11 cellular contexts compared by ENCODE assay signal in the genomic region with DNA sequence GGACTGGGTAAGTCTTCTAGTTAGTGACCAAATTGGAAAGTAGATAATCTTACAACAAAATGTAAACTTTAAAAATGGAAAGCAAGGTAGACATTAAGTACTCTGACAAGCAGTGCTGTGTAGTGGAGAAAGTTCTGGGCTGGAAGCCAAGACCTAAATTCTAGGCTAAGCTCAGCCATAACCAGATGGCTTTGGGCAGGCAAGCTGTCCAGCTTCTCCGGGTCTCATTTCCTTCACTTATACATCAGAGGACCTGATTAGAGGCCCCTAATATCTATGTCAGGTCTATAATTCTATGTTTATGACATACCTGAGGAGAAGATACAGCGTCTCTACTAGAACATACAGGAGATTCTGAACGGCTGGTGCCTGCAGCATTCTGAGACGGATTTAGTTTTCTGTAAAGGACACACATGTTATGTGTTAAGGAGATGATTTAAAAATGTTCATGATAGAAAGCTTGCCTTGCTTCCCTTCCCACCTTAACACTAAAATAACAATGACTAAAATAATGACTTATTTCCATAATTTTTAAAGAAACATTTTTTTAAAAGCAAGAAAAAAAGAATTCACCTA.
DNase-seq lines count a peak whose midpoint lies in the region; ATAC-seq, FAIRE-seq and TF ChIP-seq lines count a peak whose summit lies in the region.
"Had no signal": no experiment of that assay in that cellular context is flagged by ENCODE, and none has a peak within 500 bp of the region (broad histone marks: within the 10 kb centered on the region; RNA-seq: fewer than 3 reads in every experiment).

No MANE protein-coding gene starts in this region.

- TF ChIP-seq EP300 in sigmoid colon (IDR thresholded peaks at IDR 0.05), result no peak

- no peak overlapping the region for H2BK5ac ChIP-seq in H9 (ENCODE audit: insufficient read length, low read length)

- no peaks in the 10 kb centered on the region for H3K79me1 ChIP-seq in H9 (ENCODE audit: insufficient read depth, low read depth, low read length, poor library complexity, severe bottlenecking)

- no peak overlapping the region for H2BK15ac ChIP-seq in H9 (ENCODE audit: low read depth, low read length)

- H4K8ac ChIP-seq in H9 (replicated peaks; ENCODE audit: insufficient read length, low read depth, low read length), result no peak overlapping the region

- H4K91ac ChIP-seq in H9 (ENCODE audit: insufficient read length, low read depth, low read length), result no peak overlapping the region

- FAIRE-seq in GM18507 (lab: Jason Lieb, UNC), result peak; percentile 9

- H3K23ac ChIP-seq in H9 (ENCODE audit: insufficient read length, low read depth, low read length), result no peak overlapping the region

- no peak for TF ChIP-seq CTCF in fibroblast of the aortic adventitia (IDR thresholded peaks at IDR 0.05; ENCODE audit: insufficient read depth, low read length)
- TF ChIP-seq CTCF in sigmoid colon (IDR thresholded peaks at IDR 0.05), result no peak
- no peak for TF ChIP-seq CTCF in H9 (conservative IDR thresholded peaks at IDR 0.05)

- no peaks in the 10 kb centered on the region for H4K20me1 ChIP-seq in H9 (ENCODE audit: control insufficient read depth, insufficient read depth, insufficient read length)

- intact Hi-C loops in sigmoid colon (cut with DNase I), result no loop called here

- no peak overlapping the region for H3T11ph ChIP-seq in H9 (ENCODE audit: low read length)

- no peaks in the 10 kb centered on the region for H3K9me3 Mint-ChIP-seq in activated T-helper 17 cell treated with anti-CD3 and anti-CD28 coated beads, Interleukin-2, amount 50 U/mL, for 72 hours
- no peaks in the 10 kb centered on the region for H3K9me3 Mint-ChIP-seq in H9
- H3K9me3 Mint-ChIP-seq: activated CD4-positive, alpha-beta memory T cell treated with anti-CD3 and anti-CD28 coated beads for 36 hours had no signal

- H3K27ac Mint-ChIP-seq in activated T-helper 17 cell treated with anti-CD3 and anti-CD28 coated beads, Interleukin-2, amount 50 U/mL, for 72 hours, result no peak overlapping the region
- no peak overlapping the region for H3K27ac Mint-ChIP-seq in H9
- H3K27ac Mint-ChIP-seq: activated CD4-positive, alpha-beta memory T cell treated with anti-CD3 and anti-CD28 coated beads for 36 hours had no signal

- no peak overlapping the region for H3K4me3 Mint-ChIP-seq in activated T-helper 17 cell treated with anti-CD3 and anti-CD28 coated beads, Interleukin-2, amount 50 U/mL, for 72 hours
- H3K4me3 Mint-ChIP-seq in H9, result no peak overlapping the region
- H3K4me3 Mint-ChIP-seq: activated CD4-positive, alpha-beta memory T cell treated with anti-CD3 and anti-CD28 coated beads for 36 hours had no signal

- H3K9me3 ChIP-seq in sigmoid colon (no peaks in the 10 kb centered on the region), H9 (ENCODE audit: control insufficient read depth, low read depth, low read length) (no peaks in the 10 kb centered on the region)

- H2BK20ac ChIP-seq in H9 (ENCODE audit: low read depth, low read length, poor library complexity, severe bottlenecking), result no peak overlapping the region

- H2BK120ac ChIP-seq in H9 (ENCODE audit: low read depth, low read length, poor library complexity, severe bottlenecking), result no peak overlapping the region

- H4K5ac ChIP-seq in H9 (ENCODE audit: insufficient read length, low read depth, low read length), result no peak overlapping the region

- H2AK5ac ChIP-seq in H9 (ENCODE audit: insufficient read length, low read length), result no peak overlapping the region

- H3K27me3 ChIP-seq in sigmoid colon, result no peaks in the 10 kb centered on the region
- no peaks in the 10 kb centered on the region for H3K27me3 ChIP-seq in H9 (ENCODE audit: insufficient read depth, low read length)

- H3K56ac ChIP-seq in H9 (ENCODE audit: insufficient read length, low read depth, low read length), result no peak overlapping the region

- no peak overlapping the region for H3K14ac ChIP-seq in H9 (ENCODE audit: insufficient read depth, low read length)

- peaks cover 21% of the 10 kb centered on the region for H3K4me1 Mint-ChIP-seq in activated T-helper 17 cell treated with anti-CD3 and anti-CD28 coated beads, Interleukin-2, amount 50 U/mL, for 72 hours
- peaks cover 23 to 29% of the 10 kb centered on the region in 2 experiments for H3K4me1 Mint-ChIP-seq in H9

- ATAC-seq in GM19035 (IDR thresholded peaks at IDR 0.05; ENCODE audit: unreplicated experiment), result no peak
- ATAC-seq in activated T-helper 17 cell treated with anti-CD3 and anti-CD28 coated beads, Interleukin-2, amount 50 U/mL, for 72 hours (replicated peaks), result no peak
- no peak for ATAC-seq in GM21717 (IDR thresholded peaks at IDR 0.05; ENCODE audit: unreplicated experiment)
- ATAC-seq: Panc1 had no signal

- H3K79me2 ChIP-seq in H9 (ENCODE audit: insufficient read depth, low read length), result no peaks in the 10 kb centered on the region

- WGBS in sigmoid colon, 2 donors, result 78 to 86% methylated on average over 4 of the region's 4 CpGs
- no CpG with 5 or more reads among the region's 4 CpGs for WGBS in H9 (ENCODE audit: extremely low coverage, insufficient read length, low lambda C conversion rate)

- DNase-seq in GM18507 (ENCODE audit: extremely low spot score, insufficient read length, low read depth) (no peak), RPMI7951 (ENCODE audit: low read depth) (peak; percentile 49), fibroblast of the aortic adventitia (ENCODE audit: low read depth) (peak; percentile 80), sigmoid colon (peak; percentile 71), H9 (no peak)
- DNase-seq: activated CD4-positive, alpha-beta memory T cell treated with anti-CD3 and anti-CD28 coated beads for 36 hours had no signal

- H3K27me3 Mint-ChIP-seq in activated T-helper 17 cell treated with anti-CD3 and anti-CD28 coated beads, Interleukin-2, amount 50 U/mL, for 72 hours, result no peaks in the 10 kb centered on the region
- no peaks in the 10 kb centered on the region for H3K27me3 Mint-ChIP-seq in H9 (ENCODE audit: low read depth)
- H3K27me3 Mint-ChIP-seq: activated CD4-positive, alpha-beta memory T cell treated with anti-CD3 and anti-CD28 coated beads for 36 hours had no signal

- no peak for TF ChIP-seq POLR2A in sigmoid colon (IDR thresholded peaks at IDR 0.05)

- H2BK12ac ChIP-seq in H9 (ENCODE audit: insufficient read length, low read depth, low read length), result no peak overlapping the region

- H3K23me2 ChIP-seq in H9 (ENCODE audit: insufficient read length, low read depth, low read length, poor library complexity, severe bottlenecking), result no peaks in the 10 kb centered on the region

- no peak overlapping the region for H3K4ac ChIP-seq in H9 (ENCODE audit: low read depth, low read length)

- H2AFZ ChIP-seq in H9 (ENCODE audit: low read length), result no peak overlapping the region

- no peak overlapping the region for H3K18ac ChIP-seq in H9 (ENCODE audit: insufficient read length, low read depth, low read length)

- no peak overlapping the region for H3K9ac ChIP-seq in H9 (ENCODE audit: extremely low read depth, insufficient read length, low read length)

- H3K36me3 Mint-ChIP-seq in activated T-helper 17 cell treated with anti-CD3 and anti-CD28 coated beads, Interleukin-2, amount 50 U/mL, for 72 hours (ENCODE audit: low read depth), result peaks cover 98% of the 10 kb centered on the region
- peaks cover 0 to 19% (median 10%) of the 10 kb centered on the region in 3 experiments; a peak in 4 of 7 replicates for H3K36me3 Mint-ChIP-seq in H9 (ENCODE audit: insufficient read depth in 1 of 3, low read depth in 3 of 3)

- peak overlapping the region in 2 of 4 donors; percentile 24 to 30 for H3K27ac ChIP-seq in sigmoid colon
- H3K27ac ChIP-seq in H9 (ENCODE audit: insufficient read length, low read depth, low read length), result no peak overlapping the region
- H3K27ac ChIP-seq: HL-60 had no signal

- H3K36me3 ChIP-seq in sigmoid colon, result peaks cover 0 to 29% (median 10%) of the 10 kb centered on the region in 4 donors

- no peak overlapping the region for H3K4me2 ChIP-seq in H9 (ENCODE audit: insufficient read depth, insufficient read length, low read length)

- H3K4me1 ChIP-seq in sigmoid colon (peaks cover 0 to 18% (median 3%) of the 10 kb centered on the region in 4 donors), H9 (ENCODE audit: insufficient read depth, low read length) (peaks cover 2% of the 10 kb centered on the region)

- no peak overlapping the region for H3K4me3 ChIP-seq in fibroblast of the aortic adventitia (ENCODE audit: low read depth, low read length)
- no peak overlapping the region for H3K4me3 ChIP-seq in sigmoid colon

Comparison
In these comparisons a context has a peak if more than half of its experiments do, and no peak if none do; other contexts are left out.
1. DNase-seq: peak in RPMI7951 (single experiment), fibroblast of the aortic adventitia (single experiment) and sigmoid colon (single experiment); none in GM18507 (single experiment) and H9 (single experiment).